ENCODE assay signal across 36 cellular contexts in genomic region chr1:33738536-33738935, GRCh38.
"Had no signal": no experiment of that assay in that cellular context is flagged by ENCODE, and none has a peak within 500 bp of the region (broad histone marks: within the 10 kb centered on the region; RNA-seq: fewer than 3 reads in every experiment).

No MANE protein-coding gene starts in this region.

- DNase-seq: activated B cell treated with CpG ODN at 0.5 μM for 24 hours; activated CD4-positive, alpha-beta memory T cell treated with anti-CD3 and anti-CD28 coated beads for 36 hours; activated CD4-positive, alpha-beta T cell treated with anti-CD3 and anti-CD28 coated beads for 4 hours; activated CD4-positive, alpha-beta T cell treated with anti-CD3 and anti-CD28 coated beads, Interleukin-2, amount 10 ng/mL, durations not matched to agents 24 days and 14 days; activated CD4-positive, alpha-beta T cell treated with anti-CD3 and anti-CD28 coated beads, Interleukin-2, amount 50 U/mL, for 1 hour; activated CD4-positive, alpha-beta T cell treated with anti-CD3 and anti-CD28 coated beads, Interleukin-2, amount 50 U/mL, for 4 hours; activated CD4-positive, CD25-positive, alpha-beta regulatory T cell treated with anti-CD3 and anti-CD28 coated beads, Interleukin-2, amount 50 U/mL, for 72 hours; activated CD8-positive, alpha-beta memory T cell treated with anti-CD3 and anti-CD28 coated beads, Interleukin-2, amount 10 ng/mL, durations not matched to agents 7 days and 5 days; activated CD8-positive, alpha-beta T cell treated with anti-CD3 and anti-CD28 coated beads for 36 hours; activated effector memory CD4-positive, alpha-beta T cell treated with anti-CD3 and anti-CD28 coated beads, Interleukin-2, amount 50 U/mL, for 16 hours; activated naive CD4-positive, alpha-beta T cell treated with anti-CD3 and anti-CD28 coated beads, Interleukin-2, amount 10 ng/mL, durations not matched to agents 7 days and 5 days; activated naive CD4-positive, alpha-beta T cell treated with Interleukin-2 at 50 U/mL for 16 hours; activated naive CD8-positive, alpha-beta T cell treated with anti-CD3 and anti-CD28 coated beads, Interleukin-2, amount 10 ng/mL, durations not matched to agents 7 days and 5 days; activated naive CD8-positive, alpha-beta T cell treated with anti-CD3 and anti-CD28 coated beads, Interleukin-2, amount 50 U/mL, for 24 hours; activated T-cell treated with anti-CD3 and anti-CD28 coated beads for 4 hours; activated T-cell treated with anti-CD3 and anti-CD28 coated beads, Interleukin-2, amount 50 U/mL, for 1 hour; activated T-cell treated with anti-CD3 and anti-CD28 coated beads, Interleukin-2, amount 50 U/mL, for 4 hours; activated T-cell treated with anti-CD3 and anti-CD28 coated beads, Interleukin-2, amount 50 U/mL, for 72 hours; amygdala; caudate nucleus; cerebellar nuclear complex; SW 1271; T-helper 1 cell; T-helper 2 cell; T-helper 9 cell had no signal

- H3K27me3 ChIP-seq: ascending aorta, cardiac muscle cell had no signal

- H3K27ac ChIP-seq: ascending aorta, cardiac muscle cell, VCaP had no signal

- H3K4me1 ChIP-seq: ascending aorta had no signal

- ATAC-seq: activated CD8-positive, alpha-beta memory T cell treated with anti-CD3 and anti-CD28 coated beads, Interleukin-2, amount 10 ng/mL, durations not matched to agents 7 days and 5 days; activated CD8-positive, alpha-beta T cell treated with anti-CD3 and anti-CD28 coated beads for 36 hours; activated naive CD8-positive, alpha-beta T cell treated with anti-CD3 and anti-CD28 coated beads, Interleukin-2, amount 50 U/mL, for 24 hours; activated T-cell treated with anti-CD3 and anti-CD28 coated beads, Interleukin-2, amount 50 U/mL, for 4 hours; activated T-cell treated with anti-CD3 and anti-CD28 coated beads, Interleukin-2, amount 50 U/mL, for 72 hours; activated T-helper 17 cell treated with anti-CD3 and anti-CD28 coated beads, Interleukin-2, amount 50 U/mL, for 72 hours had no signal

- H3K9me3 Mint-ChIP-seq: activated B cell treated with CpG ODN at 0.5 μM for 24 hours; activated CD4-positive, alpha-beta memory T cell treated with anti-CD3 and anti-CD28 coated beads for 36 hours; activated CD4-positive, alpha-beta T cell treated with anti-CD3 and anti-CD28 coated beads, Interleukin-2, amount 10 ng/mL, durations not matched to agents 24 days and 14 days; activated CD8-positive, alpha-beta T cell treated with anti-CD3 and anti-CD28 coated beads for 36 hours; activated naive CD4-positive, alpha-beta T cell treated with anti-CD3 and anti-CD28 coated beads, Interleukin-2, amount 10 ng/mL, durations not matched to agents 7 days and 5 days; activated naive CD4-positive, alpha-beta T cell treated with anti-CD3 and anti-CD28 coated beads, Interleukin-2, amount 50 U/mL, for 24 hours; activated naive CD8-positive, alpha-beta T cell treated with anti-CD3 and anti-CD28 coated beads, Interleukin-2, amount 10 ng/mL, durations not matched to agents 7 days and 5 days; activated naive CD8-positive, alpha-beta T cell treated with anti-CD3 and anti-CD28 coated beads, Interleukin-2, amount 50 U/mL, for 24 hours; activated T-cell treated with anti-CD3 and anti-CD28 coated beads, Interleukin-2, amount 50 U/mL, for 4 hours; activated T-cell treated with anti-CD3 and anti-CD28 coated beads, Interleukin-2, amount 50 U/mL, for 72 hours; activated T-helper 1 cell treated with anti-CD3 and anti-CD28 coated beads, Interleukin-12 subunit alpha, Interleukin-12 subunit beta, Interleukin-2, Interleukin-4 antibody, amounts not matched to agents 30 ng/mL and 10 ng/mL and 1 ng/mL, durations not matched to agents 14 hours and 24 hours and 36 hours; activated T-helper 17 cell treated with anti-CD3 and anti-CD28 coated beads, Interleukin-2, amount 50 U/mL, for 72 hours; brain; central memory CD8-positive, alpha-beta T cell; T-helper 1 cell treated with Interleukin-12 subunit alpha and Interleukin-12 subunit beta and Interleukin-4 antibody, amounts not matched to agents 30 μg/mL and 1 μg/mL, for 36 hours; T-helper 2 cell treated with Interferon-gamma antibody and Interleukin-4, amounts not matched to agents 5 μg/mL and 100 μg/mL, for 36 hours had no signal

- H3K27me3 Mint-ChIP-seq: brain had no signal

- H3K4me3 ChIP-seq: ascending aorta, cardiac muscle cell had no signal

- H3K9me3 ChIP-seq: ascending aorta had no signal

- H3K4me3 Mint-ChIP-seq: activated B cell treated with CpG ODN at 0.5 μM for 24 hours; activated CD4-positive, alpha-beta memory T cell treated with anti-CD3 and anti-CD28 coated beads for 36 hours; activated CD4-positive, alpha-beta T cell treated with anti-CD3 and anti-CD28 coated beads, Interleukin-2, amount 10 ng/mL, durations not matched to agents 24 days and 14 days; activated CD8-positive, alpha-beta memory T cell treated with anti-CD3 and anti-CD28 coated beads, Interleukin-2, amount 10 ng/mL, durations not matched to agents 7 days and 5 days; activated CD8-positive, alpha-beta T cell treated with anti-CD3 and anti-CD28 coated beads for 36 hours; activated naive CD4-positive, alpha-beta T cell treated with anti-CD3 and anti-CD28 coated beads, Interleukin-2, amount 10 ng/mL, durations not matched to agents 7 days and 5 days; activated naive CD4-positive, alpha-beta T cell treated with anti-CD3 and anti-CD28 coated beads, Interleukin-2, amount 50 U/mL, for 24 hours; activated naive CD8-positive, alpha-beta T cell; activated naive CD8-positive, alpha-beta T cell treated with anti-CD3 and anti-CD28 coated beads, Interleukin-2, amount 10 ng/mL, durations not matched to agents 7 days and 5 days; activated naive CD8-positive, alpha-beta T cell treated with anti-CD3 and anti-CD28 coated beads, Interleukin-2, amount 50 U/mL, for 24 hours; activated T-cell treated with anti-CD3 and anti-CD28 coated beads, Interleukin-2, amount 50 U/mL, for 4 hours; activated T-cell treated with anti-CD3 and anti-CD28 coated beads, Interleukin-2, amount 50 U/mL, for 72 hours; activated T-helper 1 cell treated with anti-CD3 and anti-CD28 coated beads, Interleukin-12 subunit alpha, Interleukin-12 subunit beta, Interleukin-2, Interleukin-4 antibody, amounts not matched to agents 30 ng/mL and 10 ng/mL and 1 ng/mL, durations not matched to agents 14 hours and 24 hours and 36 hours; activated T-helper 17 cell treated with anti-CD3 and anti-CD28 coated beads, Interleukin-2, amount 50 U/mL, for 72 hours; brain; central memory CD8-positive, alpha-beta T cell; T-helper 1 cell treated with Interleukin-12 subunit alpha and Interleukin-12 subunit beta and Interleukin-4 antibody, amounts not matched to agents 30 μg/mL and 1 μg/mL, for 36 hours; T-helper 2 cell treated with Interferon-gamma antibody and Interleukin-4, amounts not matched to agents 5 μg/mL and 100 μg/mL, for 36 hours had no signal

- H3K36me3 Mint-ChIP-seq: activated CD4-positive, alpha-beta memory T cell treated with anti-CD3 and anti-CD28 coated beads for 36 hours; activated CD8-positive, alpha-beta memory T cell treated with anti-CD3 and anti-CD28 coated beads, Interleukin-2, amount 10 ng/mL, durations not matched to agents 7 days and 5 days; activated naive CD4-positive, alpha-beta T cell treated with anti-CD3 and anti-CD28 coated beads, Interleukin-2, amount 10 ng/mL, durations not matched to agents 7 days and 5 days; activated naive CD4-positive, alpha-beta T cell treated with anti-CD3 and anti-CD28 coated beads, Interleukin-2, amount 50 U/mL, for 24 hours; activated naive CD8-positive, alpha-beta T cell; activated naive CD8-positive, alpha-beta T cell treated with anti-CD3 and anti-CD28 coated beads, Interleukin-2, amount 10 ng/mL, durations not matched to agents 7 days and 5 days had no signal

- H3K27ac Mint-ChIP-seq: activated B cell treated with CpG ODN at 0.5 μM for 24 hours; activated CD4-positive, alpha-beta memory T cell treated with anti-CD3 and anti-CD28 coated beads for 36 hours; activated CD4-positive, alpha-beta T cell treated with anti-CD3 and anti-CD28 coated beads, Interleukin-2, amount 10 ng/mL, durations not matched to agents 24 days and 14 days; activated CD8-positive, alpha-beta memory T cell treated with anti-CD3 and anti-CD28 coated beads, Interleukin-2, amount 10 ng/mL, durations not matched to agents 7 days and 5 days; activated CD8-positive, alpha-beta T cell treated with anti-CD3 and anti-CD28 coated beads for 36 hours; activated naive CD4-positive, alpha-beta T cell treated with anti-CD3 and anti-CD28 coated beads, Interleukin-2, amount 10 ng/mL, durations not matched to agents 7 days and 5 days; activated naive CD8-positive, alpha-beta T cell; activated naive CD8-positive, alpha-beta T cell treated with anti-CD3 and anti-CD28 coated beads, Interleukin-2, amount 10 ng/mL, durations not matched to agents 7 days and 5 days; activated naive CD8-positive, alpha-beta T cell treated with anti-CD3 and anti-CD28 coated beads, Interleukin-2, amount 50 U/mL, for 24 hours; activated T-cell treated with anti-CD3 and anti-CD28 coated beads, Interleukin-2, amount 50 U/mL, for 72 hours; activated T-helper 1 cell treated with anti-CD3 and anti-CD28 coated beads, Interleukin-12 subunit alpha, Interleukin-12 subunit beta, Interleukin-2, Interleukin-4 antibody, amounts not matched to agents 30 ng/mL and 10 ng/mL and 1 ng/mL, durations not matched to agents 14 hours and 24 hours and 36 hours; activated T-helper 17 cell treated with anti-CD3 and anti-CD28 coated beads, Interleukin-2, amount 50 U/mL, for 72 hours; T-helper 1 cell treated with Interleukin-12 subunit alpha and Interleukin-12 subunit beta and Interleukin-4 antibody, amounts not matched to agents 30 μg/mL and 1 μg/mL, for 36 hours; T-helper 2 cell treated with Interferon-gamma antibody and Interleukin-4, amounts not matched to agents 5 μg/mL and 100 μg/mL, for 36 hours had no signal

- H3K4me1 Mint-ChIP-seq: activated B cell treated with CpG ODN at 0.5 μM for 24 hours; activated CD4-positive, alpha-beta T cell treated with anti-CD3 and anti-CD28 coated beads, Interleukin-2, amount 10 ng/mL, durations not matched to agents 24 days and 14 days; activated CD8-positive, alpha-beta memory T cell treated with anti-CD3 and anti-CD28 coated beads, Interleukin-2, amount 10 ng/mL, durations not matched to agents 7 days and 5 days; activated naive CD4-positive, alpha-beta T cell treated with anti-CD3 and anti-CD28 coated beads, Interleukin-2, amount 10 ng/mL, durations not matched to agents 7 days and 5 days; activated naive CD4-positive, alpha-beta T cell treated with anti-CD3 and anti-CD28 coated beads, Interleukin-2, amount 50 U/mL, for 24 hours; activated naive CD8-positive, alpha-beta T cell treated with anti-CD3 and anti-CD28 coated beads, Interleukin-2, amount 10 ng/mL, durations not matched to agents 7 days and 5 days; activated naive CD8-positive, alpha-beta T cell treated with anti-CD3 and anti-CD28 coated beads, Interleukin-2, amount 50 U/mL, for 24 hours; activated T-helper 17 cell treated with anti-CD3 and anti-CD28 coated beads, Interleukin-2, amount 50 U/mL, for 72 hours; central memory CD8-positive, alpha-beta T cell had no signal
